19 cellular contexts compared by ENCODE assay signal in genomic region chr2:119225926-119226325, GRCh38. TPM values are rescaled to one million over a fixed set of nuclear protein-coding genes. Genes with fewer than 3 reads are reported as not detected.
"Had no signal": no experiment of that assay in that cellular context is flagged by ENCODE, and none has a peak within 500 bp of the region (broad histone marks: within the 10 kb centered on the region; RNA-seq: fewer than 3 reads in every experiment).

No MANE protein-coding gene starts in this region.

- H3K9me3 ChIP-seq: colonic mucosa, neutrophil, sigmoid colon, spleen, upper lobe of left lung had no signal

- H3K4me3 ChIP-seq: colonic mucosa, lung, sigmoid colon, spleen, upper lobe of left lung had no signal

- H3K9me3 Mint-ChIP-seq: activated naive CD8-positive, alpha-beta T cell treated with anti-CD3 and anti-CD28 coated beads for 36 hours; endodermal cell; mesothelial cell of epicardium; naive thymus-derived CD8-positive, alpha-beta T cell; T-helper 1 cell treated with Interleukin-12 subunit alpha and Interleukin-12 subunit beta and Interleukin-4 antibody, amounts not matched to agents 30 μg/mL and 1 μg/mL, for 36 hours had no signal

- H3K27ac Mint-ChIP-seq: activated naive CD8-positive, alpha-beta T cell treated with anti-CD3 and anti-CD28 coated beads for 36 hours; endodermal cell; mesothelial cell of epicardium; naive thymus-derived CD8-positive, alpha-beta T cell; T-helper 1 cell treated with Interleukin-12 subunit alpha and Interleukin-12 subunit beta and Interleukin-4 antibody, amounts not matched to agents 30 μg/mL and 1 μg/mL, for 36 hours had no signal

- H3K4me1 Mint-ChIP-seq: activated naive CD8-positive, alpha-beta T cell treated with anti-CD3 and anti-CD28 coated beads for 36 hours; mesothelial cell of epicardium had no signal

- FAIRE-seq: bronchial epithelial cell had no signal

- ATAC-seq: naive thymus-derived CD8-positive, alpha-beta T cell had no signal

- H3K36me3 ChIP-seq: colonic mucosa, neutrophil, sigmoid colon, spleen, upper lobe of left lung had no signal

- DNase-seq: activated CD4-positive, alpha-beta T cell treated with anti-CD3 and anti-CD28 coated beads for 4 hours; activated CD4-positive, alpha-beta T cell treated with anti-CD3 and anti-CD28 coated beads, Interleukin-2, amount 50 U/mL, for 48 hours; activated CD4-positive, CD25-positive, alpha-beta regulatory T cell; activated naive CD4-positive, alpha-beta T cell treated with Interleukin-2 at 50 U/mL for 16 hours; activated naive CD8-positive, alpha-beta T cell treated with anti-CD3 and anti-CD28 coated beads for 36 hours; activated T-cell treated with anti-CD3 and anti-CD28 coated beads, Interleukin-2, amount 50 U/mL, for 48 hours; endodermal cell; naive thymus-derived CD8-positive, alpha-beta T cell; sigmoid colon; spleen; stimulated activated CD4-positive, alpha-beta T cell treated with anti-CD3 and anti-CD28 coated beads, Interleukin-4, amount 100 ng/mL, for 1 hour; stimulated activated naive CD4-positive, alpha-beta T cell; upper lobe of left lung had no signal

- H3K4me3 Mint-ChIP-seq: activated naive CD8-positive, alpha-beta T cell treated with anti-CD3 and anti-CD28 coated beads for 36 hours; endodermal cell; mesothelial cell of epicardium; T-helper 1 cell treated with Interleukin-12 subunit alpha and Interleukin-12 subunit beta and Interleukin-4 antibody, amounts not matched to agents 30 μg/mL and 1 μg/mL, for 36 hours had no signal

- H3K27ac ChIP-seq: neutrophil, sigmoid colon, spleen, upper lobe of left lung had no signal

- H3K27me3 ChIP-seq: colonic mucosa, upper lobe of left lung had no signal

RNA-seq across cellular contexts. Expression of gene STEAP3, which starts 2.3 kb away (rescaled TPM):
- total RNA-seq: naive thymus-derived CD8-positive, alpha-beta T cell had no signal
